Comparison of ENCODE assay signal across 14 cellular contexts in the genomic region with DNA sequence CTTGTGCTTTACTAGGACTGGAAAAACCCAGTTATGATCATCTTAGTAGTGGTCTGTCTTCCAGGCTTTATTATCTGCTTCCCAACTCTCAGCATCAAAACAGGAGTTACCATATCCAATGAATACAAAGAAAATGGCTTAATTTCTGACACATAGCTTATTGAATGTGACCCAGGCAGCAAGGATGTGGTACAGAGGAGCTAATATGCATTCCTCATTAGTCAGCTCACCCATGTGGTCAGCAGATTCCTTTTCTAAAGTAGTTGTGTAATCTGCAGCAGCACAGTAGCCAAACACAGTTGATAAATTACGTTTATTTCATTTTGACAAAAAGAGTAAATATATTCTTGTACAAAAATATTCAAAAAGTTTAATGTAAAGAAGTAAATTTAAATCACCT. TPM values are rescaled to one million over a fixed set of nuclear protein-coding genes. Genes with fewer than 3 reads are reported as not detected.
A peak's percentile ranks its signal among the peaks of the same experiment; 100 is the strongest.
DNase-seq lines count a peak whose midpoint lies in the region; ATAC-seq, FAIRE-seq and TF ChIP-seq lines count a peak whose summit lies in the region.
"Had no signal": no experiment of that assay in that cellular context is flagged by ENCODE, and none has a peak within 500 bp of the region (broad histone marks: within the 10 kb centered on the region; RNA-seq: fewer than 3 reads in every experiment).

No MANE protein-coding gene starts in this region.

- H3K27me3 ChIP-seq in AG04450 (ENCODE audit: control insufficient read depth, insufficient read depth, low read length) (no peaks in the 10 kb centered on the region), mammary epithelial cell (ENCODE audit: insufficient read depth, low read length) (no peaks in the 10 kb centered on the region), keratinocyte (ENCODE audit: control insufficient read depth, extremely low read depth, insufficient read depth, low read length) (no peaks in the 10 kb centered on the region), ascending aorta (no peaks in the 10 kb centered on the region)

- ATAC-seq in HG02678 (IDR thresholded peaks at IDR 0.05; ENCODE audit: unreplicated experiment) = no peak
- no peak for ATAC-seq in GM21529 (IDR thresholded peaks at IDR 0.05; ENCODE audit: unreplicated experiment)
- ATAC-seq in naive thymus-derived CD8-positive, alpha-beta T cell = no peak
- ATAC-seq: activated naive CD4-positive, alpha-beta T cell treated with anti-CD3 and anti-CD28 coated beads, Interleukin-2, amount 50 U/mL, for 72 hours had no signal

- TF ChIP-seq CTCF in AG04450 (IDR thresholded peaks at IDR 0.05; ENCODE audit: low read depth, low read length) = no peak
- TF ChIP-seq CTCF in mammary epithelial cell (conservative IDR thresholded peaks at IDR 0.05 in 1 of 2, IDR thresholded peaks at IDR 0.05 in 1 of 2; ENCODE audit: extremely low read depth in 1 of 2, insufficient read depth in 1 of 2, low read depth in 1 of 2, low read length in 2 of 2) = no peak
- no peak for TF ChIP-seq CTCF in keratinocyte (optimal IDR thresholded peaks at IDR 0.05 in 1 of 3, IDR thresholded peaks at IDR 0.05 in 1 of 3, conservative IDR thresholded peaks at IDR 0.05 in 1 of 3; ENCODE audit: extremely low read depth in 1 of 3, insufficient read depth in 2 of 3, low read length in 3 of 3)
- TF ChIP-seq CTCF in ascending aorta (IDR thresholded peaks at IDR 0.05) = no peak

- H3K4me3 ChIP-seq in AG04450 (ENCODE audit: low read depth, low read length) (no peak overlapping the region), mammary epithelial cell (replicated peaks in 1 of 3; ENCODE audit: insufficient read depth in 1 of 3, low read depth in 2 of 3, low read length in 3 of 3) (no peak overlapping the region), keratinocyte (ENCODE audit: control insufficient read depth in 2 of 3, extremely low read depth in 1 of 3, insufficient read depth in 2 of 3, low read depth in 1 of 3, low read length in 3 of 3) (no peak overlapping the region), ascending aorta (no peak overlapping the region)

- 35% methylated on average over 1 of the region's 1 CpG for WGBS in mammary epithelial cell (ENCODE audit: low coverage, missing lambda C conversion rate)

- CTCF ChIA-PET in AG04450 (lab: Charles Lee) (interaction anchor here (1.0 to 1.5 kb wide), 2 partner anchors 106 to 492 kb away, joined by 3 to 4 read pairs; no protein-coding TSS in a partner anchor), mammary epithelial cell (lab: Charles Lee; ENCODE audit: low non-redundant PET) (interaction anchor here (0.6 kb wide), 1 partner anchor 130 kb away, joined by 10 read pairs; no protein-coding TSS in a partner anchor)

- H3K27me3 Mint-ChIP-seq in naive thymus-derived CD8-positive, alpha-beta T cell = no peaks in the 10 kb centered on the region

- intact Hi-C loops in mammary epithelial cell (cut with micrococcal nuclease) (no loop called here), ascending aorta (cut with DNase I) (no loop called here)

- H4K20me1 ChIP-seq in mammary epithelial cell (ENCODE audit: insufficient read depth, low read length) = no peaks in the 10 kb centered on the region
- no peaks in the 10 kb centered on the region for H4K20me1 ChIP-seq in keratinocyte (ENCODE audit: control insufficient read depth, extremely low read depth, insufficient read depth, low read length)

- no peaks in the 10 kb centered on the region for H3K9me1 ChIP-seq in keratinocyte (ENCODE audit: control insufficient read depth, extremely low read depth, insufficient read depth, low read length)

- H3K9ac ChIP-seq in mammary epithelial cell (ENCODE audit: insufficient read depth, low read length) (no peak overlapping the region), keratinocyte (ENCODE audit: control insufficient read depth, extremely low read depth, insufficient read depth, low read length) (no peak overlapping the region)

- H3K36me3 ChIP-seq in mammary epithelial cell (ENCODE audit: insufficient read depth, low read length) (no peaks in the 10 kb centered on the region), keratinocyte (ENCODE audit: control insufficient read depth in 2 of 2, extremely low read depth in 1 of 2, insufficient read depth in 2 of 2, low read length in 2 of 2) (no peaks in the 10 kb centered on the region), ascending aorta (no peaks in the 10 kb centered on the region)

- dilution Hi-C loops in mammary epithelial cell (cut with HindIII; ENCODE audit: low sequenced_read_pairs) (no loop called here), keratinocyte (cut with MboI; ENCODE audit: extremely low pct_ligation_motif_present, low sequenced_read_pairs) (no loop called here)

- H3K27ac Mint-ChIP-seq in naive thymus-derived CD8-positive, alpha-beta T cell = no peak overlapping the region
- H3K27ac Mint-ChIP-seq: activated naive CD4-positive, alpha-beta T cell treated with anti-CD3 and anti-CD28 coated beads, Interleukin-2, amount 50 U/mL, for 72 hours had no signal

- H2AFZ ChIP-seq in mammary epithelial cell (ENCODE audit: low read depth, low read length) (no peak overlapping the region), keratinocyte (ENCODE audit: control insufficient read depth, low read length) (no peak overlapping the region)

- H3K79me2 ChIP-seq in mammary epithelial cell (ENCODE audit: insufficient read depth, low read length) (no peaks in the 10 kb centered on the region), keratinocyte (ENCODE audit: control insufficient read depth, insufficient read depth, low read length) (no peaks in the 10 kb centered on the region)

- peaks cover 0 to 26% (median 11%) of the 10 kb centered on the region in 9 donors for H3K9me3 Mint-ChIP-seq in naive thymus-derived CD8-positive, alpha-beta T cell

- H3K4me1 ChIP-seq in mammary epithelial cell (ENCODE audit: insufficient read depth, low read length) = peaks cover 9% of the 10 kb centered on the region
- H3K4me1 ChIP-seq in keratinocyte (ENCODE audit: control insufficient read depth, extremely low read depth, insufficient read depth, low read length) = no peaks in the 10 kb centered on the region
- peaks cover 0 to 27% of the 10 kb centered on the region in 2 donors for H3K4me1 ChIP-seq in ascending aorta

- POLR2A ChIA-PET in AG04450 (lab: Yijun Ruan, JAX) = interaction anchor here (0.8 to 1.2 kb wide), 3 partner anchors 27 to 348 kb away, joined by 4 to 8 read pairs (median 6); no protein-coding TSS in a partner anchor
- POLR2A ChIA-PET in naive thymus-derived CD8-positive, alpha-beta T cell (lab: Charles Lee) = no interaction called here

- H3K4me2 ChIP-seq in mammary epithelial cell (ENCODE audit: insufficient read depth, low read depth, low read length) (peak overlapping the region; percentile 22), keratinocyte (ENCODE audit: control insufficient read depth, extremely low read depth, insufficient read depth, low read depth, low read length) (no peak overlapping the region)

- peaks cover 3% of the 10 kb centered on the region; the same call in 1 of the 2 replicates for H3K9me3 ChIP-seq in AG04450 (ENCODE audit: control insufficient read depth, insufficient read depth, low read length)
- H3K9me3 ChIP-seq in mammary epithelial cell (replicated peaks; ENCODE audit: insufficient read depth, low read length) = no peaks in the 10 kb centered on the region
- no peaks in the 10 kb centered on the region for H3K9me3 ChIP-seq in keratinocyte (ENCODE audit: control insufficient read depth, low read depth, low read length)
- H3K9me3 ChIP-seq in ascending aorta = peaks cover 0 to 9% of the 10 kb centered on the region in 2 donors

- peaks cover 0 to 1% (median 0%) of the 10 kb centered on the region in 4 donors for H3K4me1 Mint-ChIP-seq in naive thymus-derived CD8-positive, alpha-beta T cell

- FAIRE-seq in HTR-8/SVneo (lab: Jason Lieb, UNC) (peak; percentile 86), keratinocyte (lab: Jason Lieb, UNC) (peak; percentile 76)

- BruUV-seq in mammary epithelial cell (replicated peaks; lab: Mats Ljungman, UMichigan) = no TSS peak

- in situ Hi-C loops in mammary epithelial cell (cut with MboI; ENCODE audit: low sequenced_read_pairs in 2 of 2) = loop anchor here in 1 of 2 donors (25.0 kb wide), 1 partner anchor 300 kb away; no protein-coding TSS in a partner anchor

- H3K4me3 Mint-ChIP-seq in naive thymus-derived CD8-positive, alpha-beta T cell = no peak overlapping the region
- H3K4me3 Mint-ChIP-seq: neural crest cell had no signal

- peaks cover 9 to 19% (median 13%) of the 10 kb centered on the region in 3 donors for H3K36me3 Mint-ChIP-seq in naive thymus-derived CD8-positive, alpha-beta T cell

- DNase-seq in AG04450 (ENCODE audit: low read depth, low spot score) = peak; percentile 84
- DNase-seq in HTR-8/SVneo (ENCODE audit: insufficient read length, low spot score) = peak; percentile 80
- DNase-seq in mammary epithelial cell = peak; percentile 82
- DNase-seq in keratinocyte (ENCODE audit: low read depth, low spot score) = no peak
- DNase-seq in ascending aorta (ENCODE audit: low spot score in 2 of 2) = no peak
- no peak for DNase-seq in naive thymus-derived CD8-positive, alpha-beta T cell
- DNase-seq: activated CD4-positive, CD25-positive, alpha-beta regulatory T cell treated with anti-CD3 and anti-CD28 coated beads, Interleukin-2, amount 50 U/mL, for 72 hours; NCI-H1417 treated with DMSO at 0.1 percent for 48 hours had no signal

- no peak overlapping the region for H3K27ac ChIP-seq in AG04450 (ENCODE audit: low read depth, low read length)
- no peak overlapping the region for H3K27ac ChIP-seq in mammary epithelial cell (ENCODE audit: insufficient read depth, low read depth, low read length)
- no peak overlapping the region for H3K27ac ChIP-seq in keratinocyte (ENCODE audit: control insufficient read depth, insufficient read depth, low read length)
- no peak overlapping the region for H3K27ac ChIP-seq in ascending aorta
- H3K27ac ChIP-seq: C4-2B had no signal

RNA-seq across cellular contexts. Expression of a gene that starts 43.6 kb away (rescaled TPM):
- polyA plus RNA-seq in AG04450 (2011; rRNA removed) (not detected in 2 replicates), mammary epithelial cell (not detected), keratinocyte (not detected in 3 replicates)
- not detected in 2 replicates for polyA minus RNA-seq in AG04450 (2011; rRNA and poly(A)+ RNA removed)
- total RNA-seq in mammary epithelial cell (not detected), ascending aorta (not detected)
- polyA minus RNA-seq in mammary epithelial cell (not detected), keratinocyte (not detected in 3 replicates)
- polyA plus RNA-seq in keratinocyte (2011; ENCODE audit: low read depth) = not detected
- not detected in 2 replicates for polyA plus RNA-seq in keratinocyte (2011; cell fraction: cytosol; rRNA removed)
- not detected in 2 replicates for polyA plus RNA-seq in keratinocyte (2011; cell fraction: nucleus; rRNA removed)
- 0.13 TPM in 1 of 2 replicates, not detected in the other for polyA plus RNA-seq in keratinocyte (2012; ENCODE audit: low replicate concordance)
- not detected for polyA minus RNA-seq in keratinocyte (2011; cell fraction: cytosol; rRNA and poly(A)+ RNA removed)
- polyA minus RNA-seq in keratinocyte (2011; cell fraction: nucleus; rRNA and poly(A)+ RNA removed) = not detected in 2 replicates
- not detected for total RNA-seq in naive thymus-derived CD8-positive, alpha-beta T cell
- not detected for polyA plus RNA-seq in naive thymus-derived CD8-positive, alpha-beta T cell
- total RNA-seq: activated naive CD4-positive, alpha-beta T cell treated with anti-CD3 and anti-CD28 coated beads, Interleukin-2, amount 50 U/mL, for 72 hours; neural crest cell; OCI-LY7 had no signal

Comparison
In these comparisons a context has a peak if more than half of its experiments do, and no peak if none do; other contexts are left out.
1. DNase-seq: peak in AG04450 (single experiment), HTR-8/SVneo (single experiment) and mammary epithelial cell (single experiment); none in keratinocyte (single experiment), ascending aorta (0 of 2) and naive thymus-derived CD8-positive, alpha-beta T cell (0 of 10).